ENCODE assay signal across 11 cellular contexts in the genomic region with DNA sequence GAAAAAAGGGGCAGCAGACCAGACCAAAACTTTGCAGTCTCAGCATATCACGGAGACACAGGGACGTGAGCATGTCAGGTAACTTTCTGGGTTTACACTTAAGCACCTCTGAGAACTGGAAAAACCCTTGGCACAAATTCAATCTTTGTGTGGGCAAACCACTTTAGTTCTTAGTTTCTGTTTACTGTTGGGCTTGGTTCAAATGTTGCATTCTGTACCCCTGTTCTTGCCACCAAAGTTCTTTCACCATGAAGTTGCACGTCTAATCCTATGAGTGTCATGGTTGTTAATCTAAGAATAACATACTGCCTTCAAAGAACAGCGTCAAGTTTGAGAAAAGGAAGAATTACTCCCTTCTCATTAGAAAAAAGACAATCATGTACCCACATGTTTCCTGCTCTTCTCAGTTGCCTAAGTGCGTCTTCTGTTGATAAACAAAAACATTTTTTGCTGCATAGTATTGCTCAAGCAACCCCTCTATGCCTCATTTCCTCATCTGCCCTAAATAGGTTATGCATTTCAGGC. TPM values are rescaled to one million over a fixed set of nuclear protein-coding genes. Genes with fewer than 3 reads are reported as not detected.
A peak's percentile ranks its signal among the peaks of the same experiment; 100 is the strongest.
DNase-seq lines count a peak whose midpoint lies in the region; ATAC-seq, FAIRE-seq and TF ChIP-seq lines count a peak whose summit lies in the region.
"Had no signal": no experiment of that assay in that cellular context is flagged by ENCODE, and none has a peak within 500 bp of the region (broad histone marks: within the 10 kb centered on the region; RNA-seq: fewer than 3 reads in every experiment).

No MANE protein-coding gene starts in this region.

- peaks cover 0 to 3% of the 10 kb centered on the region in 2 experiments for H3K9me3 ChIP-seq in CD4-positive, CD25-positive, alpha-beta regulatory T cell (ENCODE audit: control insufficient read depth in 2 of 2, low read length in 2 of 2)
- no peaks in the 10 kb centered on the region for H3K9me3 ChIP-seq in colonic mucosa

- H3K9ac ChIP-seq in colonic mucosa (ENCODE audit: low read depth in 2 of 2, low read length in 2 of 2): no peak overlapping the region

- peak overlapping the region; percentile 95 to 98 (median 95) for H3K27ac Mint-ChIP-seq in CD4-positive, CD25-positive, alpha-beta regulatory T cell
- peak overlapping the region; percentile 71 for H3K27ac Mint-ChIP-seq in activated CD4-positive, alpha-beta memory T cell treated with anti-CD3 and anti-CD28 coated beads, Interleukin-2, amount 10 ng/mL, durations not matched to agents 7 days and 5 days

- FAIRE-seq in urothelium cell line (lab: Jason Lieb, UNC): no peak

- CTCF ChIA-PET in activated CD4-positive, alpha-beta memory T cell treated with anti-CD3 and anti-CD28 coated beads, Interleukin-2, amount 10 ng/mL, durations not matched to agents 7 days and 5 days (lab: Charles Lee): interaction anchor here (0.7 to 2.4 kb wide), 3 partner anchors 9 to 210 kb away, joined by 3 to 9 read pairs (median 7); no protein-coding TSS in a partner anchor

- H3K36me3 ChIP-seq in CD4-positive, CD25-positive, alpha-beta regulatory T cell (ENCODE audit: control insufficient read depth, insufficient read depth, low read length): no peaks in the 10 kb centered on the region
- no peaks in the 10 kb centered on the region for H3K36me3 ChIP-seq in colonic mucosa

- intact Hi-C loops in colonic mucosa (cut with DNase I): no loop called here

- peaks cover 51% of the 10 kb centered on the region for H3K4me1 ChIP-seq in CD4-positive, CD25-positive, alpha-beta regulatory T cell (ENCODE audit: control insufficient read depth, insufficient read depth, low read length, poor library complexity, severe bottlenecking)
- no peaks in the 10 kb centered on the region for H3K4me1 ChIP-seq in colonic mucosa

- no peaks in the 10 kb centered on the region for H3K27me3 Mint-ChIP-seq in CD4-positive, CD25-positive, alpha-beta regulatory T cell
- H3K27me3 Mint-ChIP-seq in activated CD4-positive, alpha-beta memory T cell treated with anti-CD3 and anti-CD28 coated beads, Interleukin-2, amount 10 ng/mL, durations not matched to agents 7 days and 5 days: peaks cover 18% of the 10 kb centered on the region

- H3K4me3 ChIP-seq in CD4-positive, CD25-positive, alpha-beta regulatory T cell (ENCODE audit: low read depth, low read length): peak overlapping the region; percentile 51
- no peak overlapping the region for H3K4me3 ChIP-seq in colonic mucosa

- H3K36me3 Mint-ChIP-seq in CD4-positive, CD25-positive, alpha-beta regulatory T cell: no peaks in the 10 kb centered on the region
- peaks cover 15% of the 10 kb centered on the region for H3K36me3 Mint-ChIP-seq in activated CD4-positive, alpha-beta memory T cell treated with anti-CD3 and anti-CD28 coated beads, Interleukin-2, amount 10 ng/mL, durations not matched to agents 7 days and 5 days (ENCODE audit: low read depth)

- ATAC-seq in CD4-positive, CD25-positive, alpha-beta regulatory T cell (ENCODE audit: low read depth in 2 of 2): peak; percentile 64 to 66
- peak; percentile 34 for ATAC-seq in GM21737 (IDR thresholded peaks at IDR 0.05; ENCODE audit: unreplicated experiment)

- H3K27ac ChIP-seq in CD4-positive, CD25-positive, alpha-beta regulatory T cell (ENCODE audit: insufficient read depth, low read length, poor library complexity, severe bottlenecking): peak overlapping the region; percentile 80
- no peak overlapping the region for H3K27ac ChIP-seq in colonic mucosa

- no peaks in the 10 kb centered on the region for H3K27me3 ChIP-seq in CD4-positive, CD25-positive, alpha-beta regulatory T cell (ENCODE audit: control insufficient read depth, insufficient read depth, low read length)
- no peaks in the 10 kb centered on the region for H3K27me3 ChIP-seq in colonic mucosa

- H3K4me3 Mint-ChIP-seq in CD4-positive, CD25-positive, alpha-beta regulatory T cell: peak overlapping the region; percentile 51 to 72 (median 68)
- H3K4me3 Mint-ChIP-seq in activated CD4-positive, alpha-beta memory T cell treated with anti-CD3 and anti-CD28 coated beads, Interleukin-2, amount 10 ng/mL, durations not matched to agents 7 days and 5 days: no peak overlapping the region

- peaks cover 33 to 74% (median 45%) of the 10 kb centered on the region in 4 donors for H3K4me1 Mint-ChIP-seq in CD4-positive, CD25-positive, alpha-beta regulatory T cell
- peaks cover 53% of the 10 kb centered on the region for H3K4me1 Mint-ChIP-seq in activated CD4-positive, alpha-beta memory T cell treated with anti-CD3 and anti-CD28 coated beads, Interleukin-2, amount 10 ng/mL, durations not matched to agents 7 days and 5 days

- H3K9me3 Mint-ChIP-seq in CD4-positive, CD25-positive, alpha-beta regulatory T cell: peaks cover 0 to 16% (median 2%) of the 10 kb centered on the region in 7 donors
- H3K9me3 Mint-ChIP-seq in activated CD4-positive, alpha-beta memory T cell treated with anti-CD3 and anti-CD28 coated beads, Interleukin-2, amount 10 ng/mL, durations not matched to agents 7 days and 5 days: peaks cover 19% of the 10 kb centered on the region

- DNase-seq in CD4-positive, CD25-positive, alpha-beta regulatory T cell: peak; percentile 18 to 81 (median 23)
- DNase-seq in activated CD4-positive, alpha-beta memory T cell treated with anti-CD3 and anti-CD28 coated beads, Interleukin-2, amount 10 ng/mL, durations not matched to agents 7 days and 5 days: no peak
- DNase-seq in iris pigment epithelial cell (ENCODE audit: low read depth) (peak; percentile 64), DMS114 treated with DMSO at 0.1 percent for 48 hours (lab: John Stamatoyannopoulos, UW; ENCODE audit: unreplicated experiment) (no peak), urothelium cell line (ENCODE audit: low spot score) (no peak), colonic mucosa (no peak), NCI-H187 treated with DMSO at 0.1 percent for 48 hours (lab: John Stamatoyannopoulos, UW) (no peak)
- DNase-seq: NCI-H1436 treated with DMSO at 0.1 percent for 48 hours had no signal

- POLR2A ChIA-PET in activated CD4-positive, alpha-beta memory T cell treated with anti-CD3 and anti-CD28 coated beads, Interleukin-2, amount 10 ng/mL, durations not matched to agents 7 days and 5 days (lab: Charles Lee): interaction anchor here (1.6 kb wide), 2 partner anchors 30 to 65 kb away, joined by 4 to 5 read pairs; partner anchors contain the start of gene KRTAP16-1

- no peak for TF ChIP-seq CTCF in colonic mucosa (IDR thresholded peaks at IDR 0.05)

RNA-seq across cellular contexts. Expression of gene KRT33A, which starts 11.6 kb away (rescaled TPM):
- not detected for total RNA-seq in CD4-positive, CD25-positive, alpha-beta regulatory T cell
- polyA plus RNA-seq in CD4-positive, CD25-positive, alpha-beta regulatory T cell: not detected
- total RNA-seq in activated CD4-positive, alpha-beta memory T cell treated with anti-CD3 and anti-CD28 coated beads, Interleukin-2, amount 10 ng/mL, durations not matched to agents 7 days and 5 days: not detected
- not detected for total RNA-seq in colonic mucosa
- total RNA-seq: dermis microvascular lymphatic vessel endothelial cell, mononuclear cell had no signal

RNA-seq across cellular contexts. Expression of gene KRTAP17-1, which starts 23.5 kb away (rescaled TPM):
- not detected for total RNA-seq in CD4-positive, CD25-positive, alpha-beta regulatory T cell
- not detected for polyA plus RNA-seq in CD4-positive, CD25-positive, alpha-beta regulatory T cell
- not detected for total RNA-seq in activated CD4-positive, alpha-beta memory T cell treated with anti-CD3 and anti-CD28 coated beads, Interleukin-2, amount 10 ng/mL, durations not matched to agents 7 days and 5 days
- not detected for total RNA-seq in colonic mucosa
- total RNA-seq: dermis microvascular lymphatic vessel endothelial cell, mononuclear cell had no signal

RNA-seq across cellular contexts. Expression of gene KRTAP16-1, which starts 29.9 kb away (rescaled TPM):
- 0.42 TPM for total RNA-seq in CD4-positive, CD25-positive, alpha-beta regulatory T cell
- under 1 TPM in 1 of 4 donors, not detected in 3; 0.17 TPM for polyA plus RNA-seq in CD4-positive, CD25-positive, alpha-beta regulatory T cell
- total RNA-seq in activated CD4-positive, alpha-beta memory T cell treated with anti-CD3 and anti-CD28 coated beads, Interleukin-2, amount 10 ng/mL, durations not matched to agents 7 days and 5 days: under 1 TPM in 1 of 2 experiments, not detected in 1; 0.13 TPM
- total RNA-seq in colonic mucosa: not detected
- total RNA-seq: dermis microvascular lymphatic vessel endothelial cell had no signal

RNA-seq across cellular contexts. Expression of gene KRT33B, which starts 30.6 kb away (rescaled TPM):
- total RNA-seq in CD4-positive, CD25-positive, alpha-beta regulatory T cell: not detected
- not detected for polyA plus RNA-seq in CD4-positive, CD25-positive, alpha-beta regulatory T cell
- not detected for total RNA-seq in activated CD4-positive, alpha-beta memory T cell treated with anti-CD3 and anti-CD28 coated beads, Interleukin-2, amount 10 ng/mL, durations not matched to agents 7 days and 5 days
- not detected for total RNA-seq in colonic mucosa
- total RNA-seq: dermis microvascular lymphatic vessel endothelial cell, mononuclear cell had no signal

RNA-seq across cellular contexts. Expression of gene KRTAP29-1, which starts 36.4 kb away (rescaled TPM):
- total RNA-seq in CD4-positive, CD25-positive, alpha-beta regulatory T cell: not detected
- polyA plus RNA-seq in CD4-positive, CD25-positive, alpha-beta regulatory T cell: under 1 TPM in 1 of 4 donors, not detected in 3; 0.63 TPM
- total RNA-seq in activated CD4-positive, alpha-beta memory T cell treated with anti-CD3 and anti-CD28 coated beads, Interleukin-2, amount 10 ng/mL, durations not matched to agents 7 days and 5 days: not detected
- total RNA-seq in colonic mucosa: not detected
- total RNA-seq: dermis microvascular lymphatic vessel endothelial cell, mononuclear cell had no signal

Comparison
In these comparisons a context has a peak if more than half of its experiments do, and no peak if none do; other contexts are left out.
1. DNase-seq: peak in CD4-positive, CD25-positive, alpha-beta regulatory T cell (3 of 3) and iris pigment epithelial cell (single experiment); none in activated CD4-positive, alpha-beta memory T cell treated with anti-CD3 and anti-CD28 coated beads, Interleukin-2, amount 10 ng/mL, durations not matched to agents 7 days and 5 days (single experiment), DMS114 treated with DMSO at 0.1 percent for 48 hours (single experiment), urothelium cell line (single experiment), colonic mucosa (single experiment) and NCI-H187 treated with DMSO at 0.1 percent for 48 hours (single experiment).